In the genomic region with DNA sequence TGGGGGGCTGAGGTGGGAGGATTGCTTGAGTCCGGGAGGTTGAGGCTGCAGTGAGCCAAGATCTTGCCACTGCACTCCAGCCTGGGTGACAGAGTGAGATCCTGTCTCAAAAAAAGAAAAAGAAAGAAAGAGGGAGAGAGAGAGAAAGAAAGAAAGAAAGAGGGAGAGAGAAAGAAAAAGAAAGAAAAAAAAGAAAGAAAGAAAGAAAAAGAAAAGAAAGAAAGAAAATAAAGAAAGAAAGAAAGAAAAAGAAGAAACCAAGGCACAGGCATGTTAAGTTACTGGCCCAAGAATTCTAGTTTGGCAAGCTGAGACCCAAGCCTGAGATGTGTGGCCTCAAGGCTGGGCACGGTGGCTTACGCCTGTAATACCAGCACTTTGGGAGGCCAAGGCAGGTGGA, we compare ENCODE assay signal across 4 cellular contexts. TPM values are rescaled to one million over a fixed set of nuclear protein-coding genes. Genes with fewer than 3 reads are reported as not detected.
"Had no signal": no experiment of that assay in that cellular context is flagged by ENCODE, and none has a peak within 500 bp of the region (broad histone marks: within the 10 kb centered on the region; RNA-seq: fewer than 3 reads in every experiment).

No MANE protein-coding gene starts in this region.

RNA-seq across cellular contexts. Expression of gene BMP8B, which starts 34.8 kb away (rescaled TPM):
- total RNA-seq: GM23248, IMR-90 had no signal
- polyA plus RNA-seq: GM23248, IMR-90 had no signal

RNA-seq across cellular contexts. Expression of gene OXCT2, which starts 52.3 kb away (rescaled TPM):
- total RNA-seq: H4, H7 had no signal
